Comparison of ENCODE assay signal across 8 cellular contexts in genomic region chr18:62959481-62959880, GRCh38.
"Had no signal": no experiment of that assay in that cellular context is flagged by ENCODE, and none has a peak within 500 bp of the region (broad histone marks: within the 10 kb centered on the region; RNA-seq: fewer than 3 reads in every experiment).

No MANE protein-coding gene starts in this region.

- ATAC-seq: GM23338, HepG2, K562 had no signal

- H3K4me3 ChIP-seq: GM23338, HAP-1, K562 had no signal

- DNase-seq: H7, Kasumi-1, KG1 had no signal

- H2AFZ ChIP-seq: GM23338 had no signal

- FAIRE-seq: H1, HepG2, K562 had no signal

- H3K4me2 ChIP-seq: GM23338 had no signal
